In the genomic region with DNA sequence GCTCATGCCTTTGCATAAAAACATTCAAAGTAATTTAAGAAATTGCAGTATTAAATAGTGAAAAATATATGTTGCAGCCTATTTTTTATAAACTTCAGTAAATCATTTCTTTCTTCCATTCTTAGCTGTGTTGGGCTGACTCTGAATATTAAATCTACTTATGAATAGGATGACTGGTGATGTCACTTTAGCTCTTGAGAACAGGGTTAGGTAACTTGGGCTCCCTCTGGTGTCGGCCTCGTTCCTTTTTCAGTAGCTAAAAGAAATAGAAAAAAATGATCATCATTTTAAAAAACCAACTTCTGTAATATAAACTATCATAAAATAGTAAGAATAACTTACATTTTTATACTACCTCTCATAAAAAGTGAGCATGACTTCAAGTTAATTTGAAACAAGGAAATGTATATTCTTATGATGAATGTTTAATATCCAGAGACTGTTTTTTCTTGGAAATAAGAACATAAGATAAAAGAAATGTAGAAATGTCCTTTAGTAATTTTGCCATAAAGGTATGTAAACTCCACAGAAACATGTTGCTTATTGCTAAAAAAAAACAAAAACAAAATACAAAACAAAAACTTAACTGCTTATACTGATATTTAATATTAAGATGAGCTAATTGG, we compare ENCODE assay signal across 8 cellular contexts. TPM values are rescaled to one million over a fixed set of nuclear protein-coding genes. Genes with fewer than 3 reads are reported as not detected.
DNase-seq lines count a peak whose midpoint lies in the region; ATAC-seq and TF ChIP-seq lines count a peak whose summit lies in the region.

No MANE protein-coding gene starts in this region.

- H3K27ac Mint-ChIP-seq in activated CD8-positive, alpha-beta T cell treated with anti-CD3 and anti-CD28 coated beads, Interleukin-2, amount 10 ng/mL, durations not matched to agents 7 days and 5 days = no peak overlapping the region

- H3K27ac ChIP-seq in left ventricle myocardium inferior (replicated peaks) = no peak overlapping the region

- no peaks in the 10 kb centered on the region for H3K27me3 ChIP-seq in left ventricle myocardium inferior (ENCODE audit: low read depth)

- no peaks in the 10 kb centered on the region for H3K4me1 ChIP-seq in left ventricle myocardium inferior

- CTCF ChIA-PET in activated CD8-positive, alpha-beta T cell treated with anti-CD3 and anti-CD28 coated beads, Interleukin-2, amount 10 ng/mL, durations not matched to agents 7 days and 5 days (lab: Charles Lee) = no interaction called here

- H3K4me1 Mint-ChIP-seq in activated CD8-positive, alpha-beta T cell treated with anti-CD3 and anti-CD28 coated beads, Interleukin-2, amount 10 ng/mL, durations not matched to agents 7 days and 5 days (ENCODE audit: low read depth) = no peaks in the 10 kb centered on the region

- POLR2A ChIA-PET in activated CD8-positive, alpha-beta T cell treated with anti-CD3 and anti-CD28 coated beads, Interleukin-2, amount 10 ng/mL, durations not matched to agents 7 days and 5 days (lab: Charles Lee) = no interaction called here

- DNase-seq in AG08395 (ENCODE audit: low spot score) (peak; percentile 52), NCI-H2171 (lab: John Stamatoyannopoulos, UW) (peak; percentile 12), left ventricle myocardium inferior (peak; percentile 33)
- peak; percentile 28 for DNase-seq in activated CD8-positive, alpha-beta T cell treated with anti-CD3 and anti-CD28 coated beads, Interleukin-2, amount 10 ng/mL, durations not matched to agents 7 days and 5 days
- peak; percentile 1 for DNase-seq in stimulated activated CD4-positive, alpha-beta T cell treated with anti-CD3 and anti-CD28 coated beads, Interleukin-12 subunit alpha, Interleukin-12 subunit beta, amount 100 ng/mL, for 4 hours

- no peak overlapping the region for H3K4me3 Mint-ChIP-seq in activated CD8-positive, alpha-beta T cell treated with anti-CD3 and anti-CD28 coated beads, Interleukin-2, amount 10 ng/mL, durations not matched to agents 7 days and 5 days

- intact Hi-C loops in left ventricle myocardium inferior (cut with micrococcal nuclease) = no loop called here

- H3K27me3 Mint-ChIP-seq in activated CD8-positive, alpha-beta T cell treated with anti-CD3 and anti-CD28 coated beads, Interleukin-2, amount 10 ng/mL, durations not matched to agents 7 days and 5 days (ENCODE audit: low read depth) = no peaks in the 10 kb centered on the region

- H3K9me3 ChIP-seq in left ventricle myocardium inferior (replicated peaks) = no peaks in the 10 kb centered on the region

- TF ChIP-seq CTCF in left ventricle myocardium inferior (IDR thresholded peaks at IDR 0.05; ENCODE audit: borderline replicate concordance) = peak; percentile 53

- no peaks in the 10 kb centered on the region for H3K36me3 ChIP-seq in left ventricle myocardium inferior

- H3K36me3 Mint-ChIP-seq in activated CD8-positive, alpha-beta T cell treated with anti-CD3 and anti-CD28 coated beads, Interleukin-2, amount 10 ng/mL, durations not matched to agents 7 days and 5 days (ENCODE audit: low read depth) = no peaks in the 10 kb centered on the region

- H3K4me3 ChIP-seq in left ventricle myocardium inferior = no peak overlapping the region

- ATAC-seq in GM21825 (IDR thresholded peaks at IDR 0.05; ENCODE audit: unreplicated experiment) (peak; percentile 68), GM18909 (IDR thresholded peaks at IDR 0.05; ENCODE audit: poor library complexity, unreplicated experiment) (no peak), HG02798 (IDR thresholded peaks at IDR 0.05; ENCODE audit: poor library complexity, unreplicated experiment) (no peak)
- no peak for ATAC-seq in activated CD8-positive, alpha-beta T cell treated with anti-CD3 and anti-CD28 coated beads, Interleukin-2, amount 10 ng/mL, durations not matched to agents 7 days and 5 days

- no peaks in the 10 kb centered on the region for H3K9me3 Mint-ChIP-seq in activated CD8-positive, alpha-beta T cell treated with anti-CD3 and anti-CD28 coated beads, Interleukin-2, amount 10 ng/mL, durations not matched to agents 7 days and 5 days (ENCODE audit: insufficient read depth)

RNA-seq across cellular contexts. Expression of a gene that starts 26.8 kb away (rescaled TPM):
- total RNA-seq in activated CD8-positive, alpha-beta T cell treated with anti-CD3 and anti-CD28 coated beads, Interleukin-2, amount 10 ng/mL, durations not matched to agents 7 days and 5 days = not detected
- 4.4 TPM for total RNA-seq in left ventricle myocardium inferior

Comparison
In these comparisons a context has a peak if more than half of its experiments do, and no peak if none do; other contexts are left out.
1. DNase-seq: peak in every context shown above with its lines; median percentile 52 in AG08395; 33 in left ventricle myocardium inferior; 28 in activated CD8-positive, alpha-beta T cell treated with anti-CD3 and anti-CD28 coated beads, Interleukin-2, amount 10 ng/mL, durations not matched to agents 7 days and 5 days; 12 in NCI-H2171; 1 in stimulated activated CD4-positive, alpha-beta T cell treated with anti-CD3 and anti-CD28 coated beads, Interleukin-12 subunit alpha, Interleukin-12 subunit beta, amount 100 ng/mL, for 4 hours.